In genomic region chr7:43727494-43727893, GRCh38 we compare ENCODE assay signal across 1 cellular context.
TF ChIP-seq lines count a peak whose summit lies in the region.

No MANE protein-coding gene starts in this region.

TF ChIP-seq in H1, 55 proteins besides CTCF, POLR2A, EP300 and RAD21:
- TF ChIP-seq, protein P1, sequence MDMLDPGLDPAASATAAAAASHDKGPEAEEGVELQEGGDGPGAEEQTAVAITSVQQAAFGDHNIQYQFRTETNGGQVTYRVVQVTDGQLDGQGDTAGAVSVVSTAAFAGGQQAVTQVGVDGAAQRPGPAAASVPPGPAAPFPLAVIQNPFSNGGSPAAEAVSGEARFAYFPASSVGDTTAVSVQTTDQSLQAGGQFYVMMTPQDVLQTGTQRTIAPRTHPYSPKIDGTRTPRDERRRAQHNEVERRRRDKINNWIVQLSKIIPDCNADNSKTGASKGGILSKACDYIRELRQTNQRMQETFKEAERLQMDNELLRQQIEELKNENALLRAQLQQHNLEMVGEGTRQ (IDR thresholded peaks at IDR 0.05; ENCODE audit: low read length), result no peak
- TF ChIP-seq CEBPB (IDR thresholded peaks at IDR 0.05; ENCODE audit: low read depth, low read length), result no peak
- TF ChIP-seq KDM5A (IDR thresholded peaks at IDR 0.05; ENCODE audit: low read length), result no peak
- TF ChIP-seq TAF1 (IDR thresholded peaks at IDR 0.05; ENCODE audit: low read depth, low read length), result no peak
- no peak for TF ChIP-seq RFX5 (IDR thresholded peaks at IDR 0.05; ENCODE audit: borderline replicate concordance, low read depth, low read length)
- TF ChIP-seq, protein P2, sequence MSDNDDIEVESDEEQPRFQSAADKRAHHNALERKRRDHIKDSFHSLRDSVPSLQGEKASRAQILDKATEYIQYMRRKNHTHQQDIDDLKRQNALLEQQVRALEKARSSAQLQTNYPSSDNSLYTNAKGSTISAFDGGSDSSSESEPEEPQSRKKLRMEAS (IDR thresholded peaks at IDR 0.05), result no peak
- TF ChIP-seq RXRA (IDR thresholded peaks at IDR 0.05; ENCODE audit: insufficient read depth, low read depth, low read length), result no peak
- no peak for TF ChIP-seq CTBP2 (IDR thresholded peaks at IDR 0.05; ENCODE audit: borderline replicate concordance, insufficient read depth, insufficient read length, low read length)
- no peak for TF ChIP-seq TEAD4 (IDR thresholded peaks at IDR 0.05; ENCODE audit: low read depth, low read length)
- TF ChIP-seq CBX8 (IDR thresholded peaks at IDR 0.05; ENCODE audit: borderline replicate concordance, low read depth, low read length), result no peak
